Comparison of ENCODE assay signal across 16 cellular contexts in genomic region chr3:60854762-60855161, GRCh38.
"Had no signal": no experiment of that assay in that cellular context is flagged by ENCODE, and none has a peak within 500 bp of the region (broad histone marks: within the 10 kb centered on the region; RNA-seq: fewer than 3 reads in every experiment).

No MANE protein-coding gene starts in this region.

- H3K4me1 Mint-ChIP-seq: activated naive CD8-positive, alpha-beta T cell treated with anti-CD3 and anti-CD28 coated beads, Interleukin-2, amount 50 U/mL, for 24 hours; activated T-helper 17 cell treated with anti-CD3 and anti-CD28 coated beads, Interleukin-2, amount 50 U/mL, for 72 hours; natural killer cell; stimulated activated memory B cell treated with anti-CD40 and anti-IgM and Interleukin-4, amounts not matched to agents 10 μg/mL and 1 μg/mL and 100 μg/mL, for 72 hours had no signal

- H3K9me3 Mint-ChIP-seq: stimulated activated memory B cell treated with anti-CD40 and anti-IgM and Interleukin-4, amounts not matched to agents 10 μg/mL and 1 μg/mL and 100 μg/mL, for 72 hours had no signal

- H3K4me3 Mint-ChIP-seq: activated naive CD8-positive, alpha-beta T cell treated with anti-CD3 and anti-CD28 coated beads, Interleukin-2, amount 50 U/mL, for 24 hours; activated T-helper 17 cell treated with anti-CD3 and anti-CD28 coated beads, Interleukin-2, amount 50 U/mL, for 72 hours; natural killer cell; stimulated activated memory B cell treated with anti-CD40 and anti-IgM and Interleukin-4, amounts not matched to agents 10 μg/mL and 1 μg/mL and 100 μg/mL, for 72 hours had no signal

- H3K4me1 ChIP-seq: gastroesophageal sphincter had no signal

- H3K36me3 Mint-ChIP-seq: natural killer cell had no signal

- H3K36me3 ChIP-seq: gastroesophageal sphincter had no signal

- ATAC-seq: activated naive CD8-positive, alpha-beta T cell treated with anti-CD3 and anti-CD28 coated beads, Interleukin-2, amount 50 U/mL, for 24 hours; activated T-helper 17 cell treated with anti-CD3 and anti-CD28 coated beads, Interleukin-2, amount 50 U/mL, for 72 hours; gastroesophageal sphincter; left colon; mucosa of descending colon; natural killer cell; stimulated activated memory B cell treated with anti-CD40 and anti-IgM and Interleukin-4, amounts not matched to agents 10 μg/mL and 1 μg/mL and 100 μg/mL, for 72 hours had no signal

- H3K4me3 ChIP-seq: gastroesophageal sphincter, mucosa of descending colon had no signal

- H3K27ac ChIP-seq: gastroesophageal sphincter, VCaP had no signal

- DNase-seq: activated CD4-positive, alpha-beta T cell treated with anti-CD3 and anti-CD28 coated beads, Interleukin-2, amount 50 U/mL, for 48 hours; activated naive CD4-positive, alpha-beta T cell treated with Interleukin-2 at 50 U/mL for 16 hours; activated naive CD8-positive, alpha-beta T cell treated with anti-CD3 and anti-CD28 coated beads, Interleukin-2, amount 50 U/mL, for 24 hours; aorta; cortex of kidney; effector CD8-positive, alpha-beta T cell; left colon; mammary epithelial cell; mucosa of descending colon; natural killer cell; stimulated activated CD4-positive, alpha-beta T cell treated with anti-CD3 and anti-CD28 coated beads, Interleukin-2, amount 100 ng/mL, for 48 hours; T1000 had no signal

- H3K27ac Mint-ChIP-seq: activated naive CD8-positive, alpha-beta T cell treated with anti-CD3 and anti-CD28 coated beads, Interleukin-2, amount 50 U/mL, for 24 hours; activated T-helper 17 cell treated with anti-CD3 and anti-CD28 coated beads, Interleukin-2, amount 50 U/mL, for 72 hours; natural killer cell; stimulated activated memory B cell treated with anti-CD40 and anti-IgM and Interleukin-4, amounts not matched to agents 10 μg/mL and 1 μg/mL and 100 μg/mL, for 72 hours had no signal

- H3K27me3 ChIP-seq: gastroesophageal sphincter had no signal

- H3K27me3 Mint-ChIP-seq: activated naive CD8-positive, alpha-beta T cell treated with anti-CD3 and anti-CD28 coated beads, Interleukin-2, amount 50 U/mL, for 24 hours; activated T-helper 17 cell treated with anti-CD3 and anti-CD28 coated beads, Interleukin-2, amount 50 U/mL, for 72 hours; stimulated activated memory B cell treated with anti-CD40 and anti-IgM and Interleukin-4, amounts not matched to agents 10 μg/mL and 1 μg/mL and 100 μg/mL, for 72 hours had no signal

- H3K9me3 ChIP-seq: mucosa of descending colon had no signal
